ENCODE assay signal across 8 cellular contexts in genomic region chr13:31846984-31847752, GRCh38.
DNase-seq lines count a peak whose midpoint lies in the region; ATAC-seq and TF ChIP-seq lines count a peak whose summit lies in the region.

No MANE protein-coding gene starts in this region.

- H3K27ac ChIP-seq in HUES64 (ENCODE audit: low read depth, low read length) (no peak overlapping the region), brain microvascular endothelial cell (no peak overlapping the region), right lobe of liver (no peak overlapping the region), upper lobe of right lung (peak overlapping the region; percentile 74)

- intact Hi-C loops in right lobe of liver (cut with DNase I): no loop called here
- intact Hi-C loops in upper lobe of right lung (cut with DNase I): no loop called here

- peak; percentile 70 for DNase-seq in NCI-H748 treated with DMSO at 0.1 percent for 48 hours (lab: John Stamatoyannopoulos, UW)
- no peak for DNase-seq in NCI-H748 (lab: John Stamatoyannopoulos, UW; ENCODE audit: unreplicated experiment)
- DNase-seq in brain microvascular endothelial cell: no peak
- DNase-seq in right lobe of liver: peak in 1 of 3 donors; percentile 21
- DNase-seq in upper lobe of right lung: no peak
- DNase-seq in hippocampal formation (lab: John Stamatoyannopoulos, UW): no peak

- no peaks in the 10 kb centered on the region for H3K36me3 ChIP-seq in HUES64 (ENCODE audit: insufficient read depth, low read length)
- H3K36me3 ChIP-seq in brain microvascular endothelial cell (replicated peaks): no peaks in the 10 kb centered on the region
- no peaks in the 10 kb centered on the region for H3K36me3 ChIP-seq in right lobe of liver
- no peaks in the 10 kb centered on the region for H3K36me3 ChIP-seq in upper lobe of right lung

- ATAC-seq in right lobe of liver (peak; percentile 3 to 18 (median 10)), upper lobe of right lung (peak; percentile 55), HG02884 (IDR thresholded peaks at IDR 0.05; ENCODE audit: unreplicated experiment) (no peak)

- H3K4me1 ChIP-seq in HUES64 (ENCODE audit: insufficient read depth, low read length): no peaks in the 10 kb centered on the region
- peaks cover 0 to 6% (median 0%) of the 10 kb centered on the region in 4 donors for H3K4me1 ChIP-seq in right lobe of liver
- H3K4me1 ChIP-seq in upper lobe of right lung: peaks cover 11% of the 10 kb centered on the region

- TF ChIP-seq POLR2A in right lobe of liver (IDR thresholded peaks at IDR 0.05): no peak

- no peaks in the 10 kb centered on the region for H3K9me3 ChIP-seq in HUES64 (ENCODE audit: insufficient read depth, low read depth, low read length)
- H3K9me3 ChIP-seq in right lobe of liver: no peaks in the 10 kb centered on the region
- H3K9me3 ChIP-seq in upper lobe of right lung: no peaks in the 10 kb centered on the region

- in situ Hi-C loops in brain microvascular endothelial cell (cut with HindIII; ENCODE audit: low pct_ligation_motif_present, low sequenced_read_pairs): no loop called here

- H3K9ac ChIP-seq in HUES64 (ENCODE audit: low read depth, low read length): peak overlapping the region; percentile 62

- H3K4me3 ChIP-seq in HUES64 (ENCODE audit: low read length) (peak overlapping the region; percentile 80), brain microvascular endothelial cell (ENCODE audit: low read depth, low read length) (peak overlapping the region; percentile 71), right lobe of liver (peak overlapping the region; percentile 67 to 73 (median 68)), upper lobe of right lung (peak overlapping the region; percentile 77)

- TF ChIP-seq CTCF in brain microvascular endothelial cell (IDR thresholded peaks at IDR 0.05; ENCODE audit: low read depth, low read length, missing control alignments) (no peak), right lobe of liver (IDR thresholded peaks at IDR 0.05) (no peak), upper lobe of right lung (IDR thresholded peaks at IDR 0.05) (no peak)

- peaks cover 73% of the 10 kb centered on the region for H3K27me3 ChIP-seq in HUES64 (ENCODE audit: insufficient read depth, low read length)
- H3K27me3 ChIP-seq in brain microvascular endothelial cell (replicated peaks): peaks cover 4% of the 10 kb centered on the region
- no peaks in the 10 kb centered on the region for H3K27me3 ChIP-seq in right lobe of liver
- H3K27me3 ChIP-seq in upper lobe of right lung: peaks cover 4% of the 10 kb centered on the region

- 8% methylated on average over 29 of the region's 30 CpGs for WGBS in HUES64
- WGBS in right lobe of liver (ENCODE audit: insufficient coverage, low coverage, low lambda C conversion rate, missing lambda C conversion rate): 15% methylated on average over 9 of the region's 30 CpGs
